ENCODE assay signal across 8 cellular contexts in the genomic region with DNA sequence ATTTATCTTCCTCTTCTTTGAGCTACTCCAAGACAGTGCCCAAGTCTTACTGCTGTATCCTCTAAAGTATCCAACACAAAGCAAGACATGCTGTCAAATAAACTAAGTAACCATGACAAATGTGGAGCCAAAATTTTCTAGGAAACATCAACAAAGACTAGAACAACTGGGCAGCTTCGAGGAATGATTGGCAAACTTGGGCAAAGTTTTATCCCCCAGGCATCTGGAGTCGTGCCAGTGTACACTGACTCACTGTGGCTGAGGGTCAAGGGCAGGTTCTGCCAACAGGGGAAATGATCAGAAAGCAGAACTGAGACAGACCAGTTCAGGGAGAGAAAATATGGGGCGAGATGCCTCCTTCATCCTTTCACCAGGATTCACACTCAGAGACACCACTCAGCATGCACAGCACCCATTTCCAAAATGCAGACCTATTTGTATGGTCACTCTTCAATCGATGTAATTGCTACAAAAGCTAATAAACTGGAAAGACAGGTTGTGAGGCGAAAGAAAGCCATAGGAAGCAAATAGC.
DNase-seq lines count a peak whose midpoint lies in the region; ATAC-seq lines count a peak whose summit lies in the region.

No MANE protein-coding gene starts in this region.

- H3K4me3 ChIP-seq in SJCRH30 (no peak overlapping the region), skeletal muscle cell (ENCODE audit: low read depth, low read length) (no peak overlapping the region)

- H3K4me1 ChIP-seq in SJCRH30: peaks cover 57% of the 10 kb centered on the region

- peak overlapping the region; percentile 89 for H3K27ac ChIP-seq in SJCRH30

- DNase-seq in NCI-H345 (lab: John Stamatoyannopoulos, UW) (peak; percentile 30), NCI-H345 treated with DMSO at 0.1 percent for 48 hours (lab: John Stamatoyannopoulos, UW; ENCODE audit: unreplicated experiment) (no peak), SJCRH30 (peak; percentile 92 to 95), foreskin melanocyte (peak; percentile 68), skeletal muscle cell (ENCODE audit: low read depth) (peak; percentile 68), cerebellar nuclear complex (lab: John Stamatoyannopoulos, UW) (no peak)
- DNase-seq in activated T-cell treated with anti-CD3 and anti-CD28 coated beads, Interleukin-2, amount 50 U/mL, for 48 hours: no peak

- H3K27me3 ChIP-seq in SJCRH30: no peaks in the 10 kb centered on the region

- ATAC-seq in HG03378 (IDR thresholded peaks at IDR 0.05; ENCODE audit: unreplicated experiment): peak; percentile 62

- H3K9me3 ChIP-seq in SJCRH30 (replicated peaks): no peaks in the 10 kb centered on the region; the same call in 1 of the 2 replicates

- H3K36me3 ChIP-seq in SJCRH30: 0 out of 2 replicates have a peak, but pooled peaks cover 1% of the 10 kb centered on the region

Comparison
In these comparisons a context has a peak if more than half of its experiments do, and no peak if none do; other contexts are left out.
1. DNase-seq: peak in NCI-H345 (single experiment), SJCRH30 (2 of 2), foreskin melanocyte (single experiment) and skeletal muscle cell (single experiment); none in NCI-H345 treated with DMSO at 0.1 percent for 48 hours (single experiment), activated T-cell treated with anti-CD3 and anti-CD28 coated beads, Interleukin-2, amount 50 U/mL, for 48 hours (0 of 2) and cerebellar nuclear complex (0 of 2).